In genomic region chr2:98749053-98749450, GRCh38 we compare ENCODE assay signal across 10 cellular contexts. TPM values are rescaled to one million over a fixed set of nuclear protein-coding genes. Genes with fewer than 3 reads are reported as not detected.
A peak's percentile ranks its signal among the peaks of the same experiment; 100 is the strongest.
DNase-seq lines count a peak whose midpoint lies in the region; ATAC-seq and TF ChIP-seq lines count a peak whose summit lies in the region.
"Had no signal": no experiment of that assay in that cellular context is flagged by ENCODE, and none has a peak within 500 bp of the region (broad histone marks: within the 10 kb centered on the region; RNA-seq: fewer than 3 reads in every experiment).

No MANE protein-coding gene starts in this region.

- no peaks in the 10 kb centered on the region for H3K36me3 ChIP-seq in neutrophil
- H3K36me3 ChIP-seq: SJSA1 had no signal

- peaks cover 6% of the 10 kb centered on the region for H3K36me3 Mint-ChIP-seq in activated T-helper 1 cell treated with anti-CD3 and anti-CD28 coated beads, Interleukin-12 subunit alpha, Interleukin-12 subunit beta, Interleukin-2, Interleukin-4 antibody, amounts not matched to agents 30 ng/mL and 10 ng/mL and 1 ng/mL, durations not matched to agents 14 hours and 24 hours and 36 hours (ENCODE audit: low read depth)

- no peak overlapping the region for H3K4me3 ChIP-seq in GM12865 (ENCODE audit: low read depth, low read length)
- no peak overlapping the region for H3K4me3 ChIP-seq in neutrophil (ENCODE audit: low read depth in 1 of 2, low read length in 1 of 2)
- H3K4me3 ChIP-seq: K562, SJSA1 had no signal

- no peaks in the 10 kb centered on the region for H3K9me3 ChIP-seq in neutrophil
- H3K9me3 ChIP-seq: SJSA1 had no signal

- peak; percentile 42 for ATAC-seq in HG03469 (IDR thresholded peaks at IDR 0.05; ENCODE audit: unreplicated experiment)
- no peak for ATAC-seq in GM18517 (IDR thresholded peaks at IDR 0.05; ENCODE audit: unreplicated experiment)
- ATAC-seq: K562 had no signal

- H3K27ac ChIP-seq in neutrophil: peak overlapping the region; percentile 8
- H3K27ac ChIP-seq: SJSA1 had no signal

- intact Hi-C loops in activated T-helper 1 cell treated with anti-CD3 and anti-CD28 coated beads, Interleukin-12 subunit alpha, Interleukin-12 subunit beta, Interleukin-2, Interleukin-4 antibody, amounts not matched to agents 30 ng/mL and 10 ng/mL and 1 ng/mL, durations not matched to agents 14 hours and 24 hours and 36 hours (cut with micrococcal nuclease): no loop called here

- H3K9me3 Mint-ChIP-seq in activated T-helper 1 cell treated with anti-CD3 and anti-CD28 coated beads, Interleukin-12 subunit alpha, Interleukin-12 subunit beta, Interleukin-2, Interleukin-4 antibody, amounts not matched to agents 30 ng/mL and 10 ng/mL and 1 ng/mL, durations not matched to agents 14 hours and 24 hours and 36 hours: peaks cover 8% of the 10 kb centered on the region

- TF ChIP-seq CTCF in GM12865 (IDR thresholded peaks at IDR 0.05; ENCODE audit: insufficient read depth, low read depth, low read length, missing control alignments) (no peak), neutrophil (IDR thresholded peaks at IDR 0.05) (no peak)

- peak overlapping the region; percentile 61 for H3K27ac Mint-ChIP-seq in activated T-helper 1 cell treated with anti-CD3 and anti-CD28 coated beads, Interleukin-12 subunit alpha, Interleukin-12 subunit beta, Interleukin-2, Interleukin-4 antibody, amounts not matched to agents 30 ng/mL and 10 ng/mL and 1 ng/mL, durations not matched to agents 14 hours and 24 hours and 36 hours

- H3K27me3 ChIP-seq in neutrophil: no peaks in the 10 kb centered on the region
- H3K27me3 ChIP-seq: SJSA1 had no signal

- peak overlapping the region; percentile 60 for H3K4me3 Mint-ChIP-seq in activated T-helper 1 cell treated with anti-CD3 and anti-CD28 coated beads, Interleukin-12 subunit alpha, Interleukin-12 subunit beta, Interleukin-2, Interleukin-4 antibody, amounts not matched to agents 30 ng/mL and 10 ng/mL and 1 ng/mL, durations not matched to agents 14 hours and 24 hours and 36 hours

- H3K27me3 Mint-ChIP-seq in activated T-helper 1 cell treated with anti-CD3 and anti-CD28 coated beads, Interleukin-12 subunit alpha, Interleukin-12 subunit beta, Interleukin-2, Interleukin-4 antibody, amounts not matched to agents 30 ng/mL and 10 ng/mL and 1 ng/mL, durations not matched to agents 14 hours and 24 hours and 36 hours (ENCODE audit: insufficient read depth): no peaks in the 10 kb centered on the region

- peaks cover 9 to 10% of the 10 kb centered on the region in 2 experiments for H3K4me1 ChIP-seq in neutrophil (ENCODE audit: control insufficient read depth in 1 of 2, insufficient read depth in 1 of 2, low read depth in 1 of 2, low read length in 1 of 2)
- H3K4me1 ChIP-seq: SJSA1 had no signal

- DNase-seq in GM12865 (ENCODE audit: low read depth) (peak; percentile 60), NCI-H1436 treated with DMSO at 0.1 percent for 48 hours (lab: John Stamatoyannopoulos, UW) (no peak), SHP77 (lab: John Stamatoyannopoulos, UW) (no peak), activated gamma-delta T cell treated with Interleukin-2 at 50 U/mL for 16 hours (no peak)
- DNase-seq in activated T-helper 1 cell treated with anti-CD3 and anti-CD28 coated beads, Interleukin-12 subunit alpha, Interleukin-12 subunit beta, Interleukin-2, Interleukin-4 antibody, amounts not matched to agents 30 ng/mL and 10 ng/mL and 1 ng/mL, durations not matched to agents 14 hours and 24 hours and 36 hours (ENCODE audit: low spot score): no peak

- peaks cover 34% of the 10 kb centered on the region for H3K4me1 Mint-ChIP-seq in activated T-helper 1 cell treated with anti-CD3 and anti-CD28 coated beads, Interleukin-12 subunit alpha, Interleukin-12 subunit beta, Interleukin-2, Interleukin-4 antibody, amounts not matched to agents 30 ng/mL and 10 ng/mL and 1 ng/mL, durations not matched to agents 14 hours and 24 hours and 36 hours (ENCODE audit: low read depth)

RNA-seq across cellular contexts. Expression of gene MGAT4A, which starts 18.1 kb away (rescaled TPM):
- total RNA-seq in activated T-helper 1 cell treated with anti-CD3 and anti-CD28 coated beads, Interleukin-12 subunit alpha, Interleukin-12 subunit beta, Interleukin-2, Interleukin-4 antibody, amounts not matched to agents 30 ng/mL and 10 ng/mL and 1 ng/mL, durations not matched to agents 14 hours and 24 hours and 36 hours: 47.0 and 49.7 TPM in 2 replicates
- total RNA-seq: SJSA1 had no signal
